In genomic region chr5:83306572-83307241, GRCh38 we compare ENCODE assay signal across 8 cellular contexts.
DNase-seq lines count a peak whose midpoint lies in the region; ATAC-seq and TF ChIP-seq lines count a peak whose summit lies in the region.

No MANE protein-coding gene starts in this region.

- H3K4me1 ChIP-seq in cardiac muscle cell (ENCODE audit: low read depth) (peaks cover 4% of the 10 kb centered on the region), spleen (peaks cover 0 to 14% (median 0%) of the 10 kb centered on the region in 6 donors)

- H3K27ac ChIP-seq in cardiac muscle cell (no peak overlapping the region), spleen (peak overlapping the region in 6 of 8 donors; percentile 4 to 84 (median 74))

- no peak for TF ChIP-seq POLR2A in spleen (IDR thresholded peaks at IDR 0.05)

- TF ChIP-seq CTCF in cardiac muscle cell (IDR thresholded peaks at IDR 0.05; ENCODE audit: low read depth, low read length) (no peak), spleen (IDR thresholded peaks at IDR 0.05 in 8 of 11, conservative IDR thresholded peaks at IDR 0.05 in 3 of 11) (no peak)

- WGBS in spleen, 5 donors, result 11 to 27% (median 21%) methylated on average over 3 of the region's 3 CpGs

- H3K9me3 ChIP-seq in cardiac muscle cell (ENCODE audit: low read depth), result no peaks in the 10 kb centered on the region
- no peaks in the 10 kb centered on the region for H3K9me3 ChIP-seq in spleen

- no peaks in the 10 kb centered on the region for H3K27me3 ChIP-seq in cardiac muscle cell
- H3K27me3 ChIP-seq in spleen (replicated peaks in 1 of 7), result no peaks in the 10 kb centered on the region

- intact Hi-C loops in spleen (cut with DNase I; ENCODE audit: low total_unique reads), result no loop called here

- H3K36me3 ChIP-seq in cardiac muscle cell (no peaks in the 10 kb centered on the region), spleen (no peaks in the 10 kb centered on the region)

- H3K4me3 ChIP-seq in cardiac muscle cell (no peak overlapping the region), spleen (no peak overlapping the region)

- ATAC-seq in GM19395 (IDR thresholded peaks at IDR 0.05; ENCODE audit: unreplicated experiment) (peak; percentile 97), HG03175 (IDR thresholded peaks at IDR 0.05; ENCODE audit: unreplicated experiment) (peak; percentile 96)

- DNase-seq in EH (ENCODE audit: low read depth) (peak; percentile 87), T1000 (lab: John Stamatoyannopoulos, UW) (peak; percentile 31), cardiac muscle cell (ENCODE audit: low read depth in 1 of 2, low spot score in 1 of 2) (peak; percentile 1 to 95), spleen (peak; percentile 76), NCI-H1417 treated with DMSO at 0.1 percent for 48 hours (lab: John Stamatoyannopoulos, UW) (no peak), NCI-H2171 (lab: John Stamatoyannopoulos, UW) (no peak)

Comparison
In these comparisons a context has a peak if more than half of its experiments do, and no peak if none do; other contexts are left out.
1. DNase-seq: peak in EH (single experiment), T1000 (single experiment), cardiac muscle cell (2 of 2) and spleen (single experiment); none in NCI-H1417 treated with DMSO at 0.1 percent for 48 hours (single experiment) and NCI-H2171 (single experiment).